Comparison of ENCODE assay signal across 8 cellular contexts in genomic region chr10:79347226-79347893, GRCh38. TPM values are rescaled to one million over a fixed set of nuclear protein-coding genes. Genes with fewer than 3 reads are reported as not detected.
A peak's percentile ranks its signal among the peaks of the same experiment; 100 is the strongest.
DNase-seq lines count a peak whose midpoint lies in the region; TF ChIP-seq lines count a peak whose summit lies in the region.

TSS of gene PPIF (plus strand) at chr10:79347469. CDS start at chr10:79347549, 80 bp downstream.

- peak within 1 kb of the TSS; percentile 99 for H3K23ac ChIP-seq in neuronal stem cell (ENCODE audit: low read depth, low read length, poor library complexity)

- H2BK120ac ChIP-seq in neuronal stem cell (ENCODE audit: low read depth, low read length) = no peak within 1 kb of the TSS

- H3K27me3 ChIP-seq in H7 (ENCODE audit: control insufficient read depth, insufficient read depth, low read length) = no peaks in the 10 kb centered on the region
- H3K27me3 ChIP-seq in Loucy (ENCODE audit: insufficient read depth, low read length, poor library complexity, severe bottlenecking) = peaks cover 4% of the 10 kb centered on the region
- H3K27me3 ChIP-seq in SJSA1 (replicated peaks) = no peaks in the 10 kb centered on the region
- peaks cover 0 to 15% (median 0%) of the 10 kb centered on the region in 3 experiments for H3K27me3 ChIP-seq in neuronal stem cell (ENCODE audit: control insufficient read depth in 3 of 3, insufficient read depth in 3 of 3, low read depth in 1 of 3, low read length in 3 of 3)
- no peaks in the 10 kb centered on the region for H3K27me3 ChIP-seq in subcutaneous abdominal adipose tissue (ENCODE audit: control insufficient read depth in 5 of 5, insufficient read depth in 4 of 5, low read length in 5 of 5)

- H3K4me2 ChIP-seq in Loucy (ENCODE audit: low read depth, low read length, poor library complexity, severe bottlenecking) (peak within 1 kb of the TSS; percentile 98), neuronal stem cell (ENCODE audit: insufficient read depth, low read length, poor library complexity, severe bottlenecking) (peak within 1 kb of the TSS; percentile 100)

- H4K8ac ChIP-seq in neuronal stem cell (ENCODE audit: low read depth, low read length) = peak within 1 kb of the TSS; percentile 83

- peak; percentile 77 for TF ChIP-seq CTCF in Loucy (conservative IDR thresholded peaks at IDR 0.05; ENCODE audit: low read length)

- H3K79me2 ChIP-seq in Loucy (ENCODE audit: insufficient read depth, low read length) = peaks cover 60% of the 10 kb centered on the region

- H4K20me1 ChIP-seq in Loucy (ENCODE audit: insufficient read depth, low read length, poor library complexity, severe bottlenecking) = peaks cover 46% of the 10 kb centered on the region

- no peaks in the 10 kb centered on the region for H3K9me2 ChIP-seq in Loucy (replicated peaks; ENCODE audit: low read depth, low read length)

- H3K9me3 ChIP-seq in Loucy (ENCODE audit: insufficient read depth, low read depth, low read length) (no peaks in the 10 kb centered on the region), SJSA1 (replicated peaks) (no peaks in the 10 kb centered on the region), neuronal stem cell (replicated peaks in 1 of 2; ENCODE audit: control insufficient read depth in 2 of 2, insufficient read depth in 1 of 2, low read depth in 1 of 2, low read length in 2 of 2) (no peaks in the 10 kb centered on the region), subcutaneous abdominal adipose tissue (ENCODE audit: control insufficient read depth in 5 of 5, low read length in 5 of 5) (no peaks in the 10 kb centered on the region)

- H3K4me3 ChIP-seq in H7 (ENCODE audit: insufficient read depth, low read depth, low read length) (peak within 1 kb of the TSS; percentile 75), Loucy (ENCODE audit: low read length, poor library complexity, severe bottlenecking) (peak within 1 kb of the TSS; percentile 92), SJSA1 (peak within 1 kb of the TSS; percentile 89), neuronal stem cell (ENCODE audit: low read length in 2 of 2) (peak within 1 kb of the TSS; percentile 90 to 95), subcutaneous abdominal adipose tissue (ENCODE audit: low read depth in 1 of 5, low read length in 5 of 5) (peak within 1 kb of the TSS; percentile 68 to 78 (median 71))

- H3K27ac ChIP-seq in SJSA1 (peak within 1 kb of the TSS; percentile 83), neuronal stem cell (replicated peaks; ENCODE audit: low read length) (no peak within 1 kb of the TSS), subcutaneous abdominal adipose tissue (ENCODE audit: low read depth, low read length) (peak within 1 kb of the TSS; percentile 94)

- peak within 1 kb of the TSS; percentile 65 for H4K91ac ChIP-seq in neuronal stem cell (ENCODE audit: low read depth, low read length, poor library complexity)

- H2BK15ac ChIP-seq in neuronal stem cell (ENCODE audit: low read length) = peak within 1 kb of the TSS; percentile 76

- peak within 1 kb of the TSS; percentile 99 for H3K18ac ChIP-seq in neuronal stem cell (ENCODE audit: low read length)

- peak; percentile 97 for DNase-seq in GM03348 (ENCODE audit: low spot score)
- peak; percentile 98 for DNase-seq in H7
- peak; percentile 84 to 94 for DNase-seq in SJSA1 (ENCODE audit: low read depth in 1 of 2, low spot score in 2 of 2)
- DNase-seq in activated naive CD4-positive, alpha-beta T cell treated with Interleukin-2 at 50 U/mL for 16 hours = peak; percentile 94
- peak; percentile 77 for DNase-seq in foreskin melanocyte
- DNase-seq in neuronal stem cell (ENCODE audit: low spot score) = peak; percentile 87

- H2AK5ac ChIP-seq in neuronal stem cell (ENCODE audit: low read depth, low read length) = peak within 1 kb of the TSS; percentile 97

- no peaks in the 10 kb centered on the region for H3F3A ChIP-seq in Loucy (ENCODE audit: low read depth)

- WGBS in neuronal stem cell (ENCODE audit: extremely low coverage in 2 of 2, insufficient read length in 2 of 2, insufficient replicate concordance in 1 of 2), 2 donors = no CpG with 5 or more reads among the region's 77 CpGs

- H3K79me1 ChIP-seq in neuronal stem cell (ENCODE audit: low read depth, low read length) = peaks cover 11% of the 10 kb centered on the region

- peak within 1 kb of the TSS; percentile 53 for H2AFZ ChIP-seq in Loucy (ENCODE audit: low read length)
- peak within 1 kb of the TSS; percentile 97 for H2AFZ ChIP-seq in neuronal stem cell (ENCODE audit: low read length)

- H3K4me1 ChIP-seq in Loucy (ENCODE audit: insufficient read depth, low read length, poor library complexity, severe bottlenecking) (peaks cover 49% of the 10 kb centered on the region), SJSA1 (replicated peaks) (peaks cover 29% of the 10 kb centered on the region), neuronal stem cell (ENCODE audit: control insufficient read depth in 2 of 2, insufficient read depth in 1 of 2, low read depth in 1 of 2, low read length in 2 of 2) (peaks cover 14% of the 10 kb centered on the region in 2 donors), subcutaneous abdominal adipose tissue (ENCODE audit: control insufficient read depth in 5 of 5, insufficient read depth in 5 of 5, low read length in 5 of 5) (peaks cover 6 to 57% (median 51%) of the 10 kb centered on the region in 5 donors)

- H3K9ac ChIP-seq in Loucy (ENCODE audit: low read depth, low read length, poor library complexity, severe bottlenecking) = peak within 1 kb of the TSS; percentile 99
- H3K9ac ChIP-seq in neuronal stem cell (ENCODE audit: low read depth, low read length, poor library complexity) = peak within 1 kb of the TSS; percentile 98
- H3K9ac ChIP-seq in subcutaneous abdominal adipose tissue (ENCODE audit: low read length in 5 of 5) = peak within 1 kb of the TSS; percentile 77 to 97 (median 89)

- H2BK12ac ChIP-seq in neuronal stem cell (ENCODE audit: low read length) = peak within 1 kb of the TSS; percentile 49

- no peak within 1 kb of the TSS for H2BK5ac ChIP-seq in neuronal stem cell (ENCODE audit: low read length)

- H3K36me3 ChIP-seq in H7 (replicated peaks; ENCODE audit: control insufficient read depth, insufficient read depth, low read length) = peaks cover 28% of the 10 kb centered on the region
- peaks cover 30% of the 10 kb centered on the region for H3K36me3 ChIP-seq in Loucy (ENCODE audit: insufficient read depth, low read length)
- peaks cover 51% of the 10 kb centered on the region for H3K36me3 ChIP-seq in SJSA1
- H3K36me3 ChIP-seq in neuronal stem cell (replicated peaks in 1 of 2; ENCODE audit: control insufficient read depth in 2 of 2, insufficient read depth in 2 of 2, low read length in 2 of 2) = peaks cover 26 to 40% of the 10 kb centered on the region in 2 donors
- peaks cover 0 to 33% (median 30%) of the 10 kb centered on the region in 5 donors for H3K36me3 ChIP-seq in subcutaneous abdominal adipose tissue (ENCODE audit: control insufficient read depth in 5 of 5, insufficient read depth in 5 of 5, low read length in 5 of 5)

- H3K4ac ChIP-seq in neuronal stem cell (ENCODE audit: low read length) = peak within 1 kb of the TSS; percentile 93

- peak within 1 kb of the TSS; percentile 98 for H3K14ac ChIP-seq in neuronal stem cell (ENCODE audit: low read length)

RNA-seq across cellular contexts. Expression of gene PPIF, which starts in this region (rescaled TPM):
- total RNA-seq in H7 (2014; rRNA removed; shearing (Covaris generic)) = 78.6 and 87.5 TPM in 2 replicates
- total RNA-seq in SJSA1 (2014; rRNA removed; shearing (Covaris generic)) = 31.7 and 42.1 TPM in 2 replicates
- 42.1 TPM for polyA plus RNA-seq in neuronal stem cell (2013, experiment 1 of 2)
- polyA plus RNA-seq in neuronal stem cell (2013, experiment 2 of 2) = 42.3 TPM
